Comparison of ENCODE assay signal across 16 cellular contexts in the genomic region with DNA sequence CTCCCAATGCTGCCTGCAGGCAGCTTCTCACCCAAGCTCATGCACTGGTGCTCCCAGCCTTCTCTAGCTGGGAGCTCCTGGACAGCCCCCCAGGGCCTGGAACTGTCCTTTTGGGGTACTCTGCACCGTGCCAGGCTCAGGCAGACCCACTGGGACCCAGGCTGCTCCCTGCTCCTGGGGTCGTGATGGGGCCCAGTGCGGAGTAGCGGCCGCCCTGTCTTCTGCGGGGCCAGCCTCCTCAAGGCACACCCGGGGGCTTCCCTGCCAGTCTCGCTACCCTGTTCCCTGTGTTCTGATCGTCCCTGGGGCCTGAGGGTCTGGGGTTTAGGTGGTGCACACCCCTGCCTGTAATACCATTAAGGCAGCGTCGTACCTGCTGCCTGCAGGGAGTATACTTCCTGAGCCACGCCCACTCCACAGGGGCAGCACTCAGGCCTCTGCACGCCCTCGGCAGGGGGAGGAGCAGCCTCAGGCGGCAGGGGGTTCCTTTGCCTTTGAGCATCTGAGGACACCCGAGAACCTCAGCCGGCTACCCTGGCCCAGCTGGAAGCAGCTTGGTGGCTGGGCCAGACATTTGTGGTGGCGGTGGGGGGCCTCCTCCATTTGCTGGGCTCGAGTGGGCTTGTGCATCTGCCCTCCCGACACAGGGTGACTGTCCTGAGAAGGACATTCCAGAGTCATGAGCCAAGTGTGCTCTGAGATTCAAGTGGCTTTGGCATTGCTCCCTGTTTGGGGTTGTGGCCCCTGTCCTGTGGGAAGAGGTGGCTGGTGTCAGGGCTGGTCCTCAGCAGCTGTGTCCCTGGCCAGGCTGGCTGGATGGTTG. TPM values are rescaled to one million over a fixed set of nuclear protein-coding genes. Genes with fewer than 3 reads are reported as not detected.
DNase-seq lines count a peak whose midpoint lies in the region; TF ChIP-seq lines count a peak whose summit lies in the region.
"Had no signal": no experiment of that assay in that cellular context is flagged by ENCODE, and none has a peak within 500 bp of the region (broad histone marks: within the 10 kb centered on the region; RNA-seq: fewer than 3 reads in every experiment).

No MANE protein-coding gene starts in this region.

- no peak overlapping the region for H3K14ac ChIP-seq in trophoblast cell (ENCODE audit: low read length)

- no peak overlapping the region for H2AFZ ChIP-seq in trophoblast cell (ENCODE audit: insufficient read depth, low read length, poor library complexity)
- H2AFZ ChIP-seq in OCI-LY7 (ENCODE audit: low read length), result no peak overlapping the region

- H3K4me3 Mint-ChIP-seq in HFFc6, result no peak overlapping the region
- H3K4me3 Mint-ChIP-seq: naive thymus-derived CD4-positive, alpha-beta T cell had no signal

- intact Hi-C loops in OCI-LY7 (cut with micrococcal nuclease; ENCODE audit: unreplicated experiment), result no loop called here

- no TSS peak for BruUV-seq in OCI-LY7 (replicated peaks; lab: Mats Ljungman, UMichigan)

- no peak overlapping the region for H3K4me3 ChIP-seq in epithelial cell of esophagus (ENCODE audit: low read length)
- H3K4me3 ChIP-seq in trophoblast cell (ENCODE audit: low read depth, low read length), result no peak overlapping the region
- H3K4me3 ChIP-seq in OCI-LY7 (ENCODE audit: low read depth, low read length, poor library complexity, severe bottlenecking), result no peak overlapping the region
- H3K4me3 ChIP-seq: colonic mucosa, skin epidermis, tibial nerve had no signal

- POLR2A ChIA-PET in OCI-LY7 (lab: Charles Lee), result no interaction called here

- H2BK12ac ChIP-seq in trophoblast cell (ENCODE audit: low read length), result no peak overlapping the region

- no peak overlapping the region for H4K12ac ChIP-seq in trophoblast cell (ENCODE audit: low read depth, low read length)

- H3K4me2 ChIP-seq in trophoblast cell (ENCODE audit: low read length) (no peak overlapping the region), OCI-LY7 (ENCODE audit: low read length) (no peak overlapping the region)

- H3K4me1 ChIP-seq in trophoblast cell (ENCODE audit: control insufficient read depth in 1 of 2, insufficient read depth in 2 of 2, low read length in 2 of 2) (peaks cover 0 to 4% of the 10 kb centered on the region in 2 experiments), OCI-LY7 (ENCODE audit: insufficient read depth, low read length, poor library complexity, severe bottlenecking) (no peaks in the 10 kb centered on the region)
- H3K4me1 ChIP-seq: Caco-2, colonic mucosa had no signal

- H2AK5ac ChIP-seq in trophoblast cell (ENCODE audit: low read length), result no peak overlapping the region

- H3K27me3 Mint-ChIP-seq in HFFc6 (ENCODE audit: insufficient read depth), result no peaks in the 10 kb centered on the region; the same call in 1 of the 2 replicates
- H3K27me3 Mint-ChIP-seq: naive thymus-derived CD4-positive, alpha-beta T cell had no signal

- no peak overlapping the region for H3K18ac ChIP-seq in trophoblast cell (ENCODE audit: low read length)

- H2BK120ac ChIP-seq in trophoblast cell (ENCODE audit: insufficient read depth, low read length, poor library complexity), result no peak overlapping the region

- H3K4ac ChIP-seq in trophoblast cell (ENCODE audit: low read depth, low read length), result no peak overlapping the region

- H3K23ac ChIP-seq in trophoblast cell (ENCODE audit: low read length), result no peak overlapping the region

- CTCF ChIA-PET in OCI-LY7 (lab: Charles Lee; ENCODE audit: unreplicated experiment), result no interaction called here

- H3K79me2 ChIP-seq in trophoblast cell (ENCODE audit: control insufficient read depth, insufficient read depth, low read length, poor library complexity), result no peaks in the 10 kb centered on the region
- H3K79me2 ChIP-seq in OCI-LY7 (ENCODE audit: insufficient read depth, low read depth, low read length), result no peaks in the 10 kb centered on the region

- no peaks in the 10 kb centered on the region for H3K27me3 ChIP-seq in trophoblast cell (ENCODE audit: insufficient read depth, low read length)
- H3K27me3 ChIP-seq: colonic mucosa, tibial nerve had no signal

- no peak for TF ChIP-seq CTCF in HFFc6 (IDR thresholded peaks at IDR 0.05)
- no peak for TF ChIP-seq CTCF in epithelial cell of esophagus (IDR thresholded peaks at IDR 0.05; ENCODE audit: insufficient read depth, low read depth, low read length, missing control alignments)
- no peak for TF ChIP-seq CTCF in OCI-LY7 (conservative IDR thresholded peaks at IDR 0.05; ENCODE audit: low read length)

- H4K91ac ChIP-seq in trophoblast cell (ENCODE audit: low read depth, low read length), result peak overlapping the region; percentile 3

- no CpG with 5 or more reads among the region's 20 CpGs for WGBS in trophoblast cell (ENCODE audit: extremely low coverage, insufficient coverage, insufficient read length)

- peaks cover 3% of the 10 kb centered on the region for H3K9me3 ChIP-seq in trophoblast cell (ENCODE audit: insufficient read depth, low read depth, low read length)
- H3K9me3 ChIP-seq in OCI-LY7 (ENCODE audit: low read length), result no peaks in the 10 kb centered on the region
- H3K9me3 ChIP-seq: Caco-2, colonic mucosa, tibial nerve had no signal

- H3K9ac ChIP-seq in trophoblast cell (ENCODE audit: low read length), result no peak overlapping the region

- DNase-seq in HFFc6 (peak; percentile 12), NCI-H69 (lab: John Stamatoyannopoulos, UW) (peak; percentile 91), epithelial cell of esophagus (ENCODE audit: low read depth) (peak; percentile 36), trophoblast cell (peak; percentile 46 to 62), dedifferentiated amniotic fluid mesenchymal stem cell (ENCODE audit: extremely low spot score) (no peak), NCI-H1105 (lab: John Stamatoyannopoulos, UW) (no peak), NCI-H2081 treated with DMSO at 0.1 percent for 48 hours (lab: John Stamatoyannopoulos, UW) (no peak), OCI-LY7 (ENCODE audit: low spot score) (no peak)
- DNase-seq: activated CD8-positive, alpha-beta memory T cell treated with anti-CD3 and anti-CD28 coated beads for 24 hours; activated naive CD4-positive, alpha-beta T cell; Caco-2; colonic mucosa; naive thymus-derived CD4-positive, alpha-beta T cell; NCI-H1694 treated with DMSO at 0.1 percent for 48 hours had no signal

- H3K27ac Mint-ChIP-seq in HFFc6, result no peak overlapping the region
- H3K27ac Mint-ChIP-seq: naive thymus-derived CD4-positive, alpha-beta T cell had no signal

- H3K36me3 Mint-ChIP-seq in HFFc6 (ENCODE audit: low read depth), result peaks cover 4% of the 10 kb centered on the region; the same call in 1 of the 2 replicates

- no peaks in the 10 kb centered on the region for H3K79me1 ChIP-seq in trophoblast cell (ENCODE audit: low read length)

- H4K20me1 ChIP-seq in OCI-LY7 (ENCODE audit: insufficient read depth, low read length), result no peaks in the 10 kb centered on the region

- H3K36me3 ChIP-seq in trophoblast cell (ENCODE audit: control insufficient read depth in 1 of 2, insufficient read depth in 2 of 2, low read length in 2 of 2) (peaks cover 89 to 93% of the 10 kb centered on the region in 2 experiments), OCI-LY7 (ENCODE audit: insufficient read depth, low read length) (peaks cover 70% of the 10 kb centered on the region)
- H3K36me3 ChIP-seq: colonic mucosa had no signal

- H3K27ac ChIP-seq in trophoblast cell (ENCODE audit: low read depth, low read length) (no peak overlapping the region), OCI-LY7 (ENCODE audit: low read depth, low read length, poor library complexity, severe bottlenecking) (no peak overlapping the region)
- H3K27ac ChIP-seq: colonic mucosa had no signal

- no peaks in the 10 kb centered on the region for H3K9me3 Mint-ChIP-seq in HFFc6
- H3K9me3 Mint-ChIP-seq: naive thymus-derived CD4-positive, alpha-beta T cell had no signal

- no peaks in the 10 kb centered on the region for H3K4me1 Mint-ChIP-seq in HFFc6 (ENCODE audit: low read depth)
- H3K4me1 Mint-ChIP-seq: naive thymus-derived CD4-positive, alpha-beta T cell had no signal

- no peak overlapping the region for H2BK5ac ChIP-seq in trophoblast cell (ENCODE audit: low read depth, low read length, poor library complexity)

- no peaks in the 10 kb centered on the region for H3K9me2 ChIP-seq in OCI-LY7 (ENCODE audit: insufficient read depth, low read length)

- no peak overlapping the region for H4K8ac ChIP-seq in trophoblast cell (ENCODE audit: low read depth, low read length)

RNA-seq across cellular contexts. Expression of a gene that starts 9.2 kb away (rescaled TPM):
- 10 to 100 TPM in 4 of 6 experiments, 1 to 10 TPM in 2; 6.9 to 22.4 (median 21.0) TPM for total RNA-seq in HFFc6 (2021; fragmentation: NEBNext Ultra II Directional; extraction: Animal tissue kit (Norgen Biotek cat#: 25700))
- polyA plus RNA-seq in trophoblast cell (2013), result 85.1 and 90.0 TPM in 2 replicates
- total RNA-seq in OCI-LY7 (2014; rRNA removed; shearing (Covaris generic)), result not detected in 2 replicates
- total RNA-seq in OCI-LY7 (2022), result not detected in 2 replicates

RNA-seq across cellular contexts. Expression of a gene that starts 21.3 kb away (rescaled TPM):
- 10 to 100 TPM in 4 of 6 experiments, 1 to 10 TPM in 2; 4.8 to 55.2 (median 42.3) TPM for total RNA-seq in HFFc6 (2021; fragmentation: NEBNext Ultra II Directional; extraction: Animal tissue kit (Norgen Biotek cat#: 25700))
- 44.7 and 45.0 TPM in 2 replicates for polyA plus RNA-seq in trophoblast cell (2013)
- 4.1 and 4.6 TPM in 2 replicates for total RNA-seq in OCI-LY7 (2014; rRNA removed; shearing (Covaris generic))
- total RNA-seq in OCI-LY7 (2022), result 1.5 TPM in 1 of 2 replicates, not detected in the other

RNA-seq across cellular contexts. Expression of a gene that starts 25.6 kb away (rescaled TPM):
- 10 to 100 TPM in 5 of 6 experiments, 1 to 10 TPM in 1; 9.1 to 12.9 (median 12.7) TPM for total RNA-seq in HFFc6 (2021; fragmentation: NEBNext Ultra II Directional; extraction: Animal tissue kit (Norgen Biotek cat#: 25700))
- polyA plus RNA-seq in trophoblast cell (2013), result 8.8 and 8.9 TPM in 2 replicates
- total RNA-seq in OCI-LY7 (2014; rRNA removed; shearing (Covaris generic)), result 53.2 and 57.4 TPM in 2 replicates
- 55.8 and 58.0 TPM in 2 replicates for total RNA-seq in OCI-LY7 (2022)

RNA-seq across cellular contexts. Expression of a gene that starts 45.8 kb away (rescaled TPM):
- 10 to 100 TPM; 67.5 to 71.3 (median 69.2) TPM for total RNA-seq in HFFc6 (2021; fragmentation: NEBNext Ultra II Directional; extraction: Animal tissue kit (Norgen Biotek cat#: 25700))
- polyA plus RNA-seq in trophoblast cell (2013), result 90.0 and 91.2 TPM in 2 replicates
- total RNA-seq in OCI-LY7 (2014; rRNA removed; shearing (Covaris generic)), result 92.3 and 103 TPM in 2 replicates
- 217 and 220 TPM in 2 replicates for total RNA-seq in OCI-LY7 (2022)

Comparison
In these comparisons a context has a peak if more than half of its experiments do, and no peak if none do; other contexts are left out.
1. DNase-seq: peak in HFFc6 (single experiment), NCI-H69 (single experiment), epithelial cell of esophagus (single experiment) and trophoblast cell (2 of 2); none in dedifferentiated amniotic fluid mesenchymal stem cell (single experiment), NCI-H1105 (single experiment), NCI-H2081 treated with DMSO at 0.1 percent for 48 hours (single experiment) and OCI-LY7 (single experiment).
2. RNA of a gene that starts 9.2 kb away (total RNA-seq): 6.9 to 22.4 TPM in HFFc6; not detected in OCI-LY7; every median in the first group is over 4 times any median in the second.